In the genomic region with DNA sequence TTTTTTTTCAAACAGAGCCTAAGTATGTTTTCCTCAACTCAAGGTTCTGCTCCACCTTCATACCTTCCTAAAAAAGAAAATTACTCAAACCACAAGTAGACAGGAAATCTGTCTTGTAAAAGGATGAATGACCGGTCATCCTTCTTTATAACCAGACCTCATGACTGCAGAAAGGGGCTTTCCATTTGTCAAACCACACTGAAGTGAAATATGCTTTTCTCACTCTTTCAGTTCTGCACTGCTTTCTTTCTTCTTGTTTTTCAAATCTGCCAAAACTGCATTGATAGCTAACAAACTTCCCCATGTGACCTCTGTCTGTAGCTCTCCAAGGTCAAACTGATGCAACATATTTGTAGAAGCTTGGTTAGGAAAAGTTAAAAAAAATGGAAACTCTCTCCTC, we compare ENCODE assay signal across 10 cellular contexts.
DNase-seq lines count a peak whose midpoint lies in the region; ATAC-seq and TF ChIP-seq lines count a peak whose summit lies in the region.
"Had no signal": no experiment of that assay in that cellular context is flagged by ENCODE, and none has a peak within 500 bp of the region (broad histone marks: within the 10 kb centered on the region; RNA-seq: fewer than 3 reads in every experiment).

No MANE protein-coding gene starts in this region.

- intact Hi-C loops in colonic mucosa (cut with DNase I): no loop called here

- H3K36me3 ChIP-seq in colonic mucosa: no peaks in the 10 kb centered on the region

- H3K27me3 ChIP-seq in colonic mucosa: no peaks in the 10 kb centered on the region

- H3K9me3 ChIP-seq in colonic mucosa: no peaks in the 10 kb centered on the region

- H3K4me1 ChIP-seq in colonic mucosa: no peaks in the 10 kb centered on the region

- TF ChIP-seq CTCF in colonic mucosa (IDR thresholded peaks at IDR 0.05) (no peak), GM13976 (IDR thresholded peaks at IDR 0.05; ENCODE audit: borderline replicate concordance, control extremely low read depth, extremely low read depth, insufficient read depth, missing control alignments) (no peak)

- H3K9ac ChIP-seq in colonic mucosa (ENCODE audit: low read depth in 2 of 2, low read length in 2 of 2): no peak overlapping the region

- H3K4me3 ChIP-seq in GM08714 (ENCODE audit: low read length) (peak overlapping the region; percentile 46; the same call in 1 of the 2 replicates), colonic mucosa (no peak overlapping the region)

- peak; percentile 59 for ATAC-seq in GM21360 (IDR thresholded peaks at IDR 0.05; ENCODE audit: unreplicated experiment)
- peak; percentile 61 for ATAC-seq in HG03139 (IDR thresholded peaks at IDR 0.05; ENCODE audit: unreplicated experiment)

- in situ Hi-C loops in GM13976 (cut with MboI; ENCODE audit: low sequenced_read_pairs, unreplicated experiment): no loop called here

- DNase-seq in colonic mucosa (no peak), GM13976 (ENCODE audit: low spot score) (no peak), activated gamma-delta T cell treated with Interleukin-2 at 50 U/mL for 16 hours (no peak), NCI-H1092 (lab: John Stamatoyannopoulos, UW) (no peak), GM19240 (ENCODE audit: insufficient read length, low spot score) (no peak)
- DNase-seq: activated CD4-positive, alpha-beta T cell treated with anti-CD3 and anti-CD28 coated beads for 48 hours; NCI-H1417 treated with DMSO at 0.1 percent for 48 hours had no signal

- peak overlapping the region; percentile 6 for H3K27ac ChIP-seq in colonic mucosa
